ENCODE assay signal across 1 cellular context in genomic region chr19:43534811-43535761, GRCh38.
TF ChIP-seq lines count a peak whose summit lies in the region.

No MANE protein-coding gene starts in this region.

TF ChIP-seq in K562, 482 proteins besides CTCF, POLR2A, EP300 and RAD21:
- peak; percentile 65 for TF ChIP-seq ZBTB33 (CRISPR knock-in tag; IDR thresholded peaks at IDR 0.05)
- peak in 1 of 3 experiments; percentile 11 for TF ChIP-seq YY1 (IDR thresholded peaks at IDR 0.05; ENCODE audit: borderline replicate concordance in 1 of 3, control insufficient read depth in 1 of 3, extremely low read depth in 1 of 3, insufficient read depth in 3 of 3, insufficient read length in 1 of 3, insufficient replicate concordance in 2 of 3, low read depth in 1 of 3, low read length in 2 of 3)
- peak; percentile 49; the same call in 1 of the 2 replicates for TF ChIP-seq SMC3 (conservative IDR thresholded peaks at IDR 0.05; ENCODE audit: insufficient read depth, low read depth, low read length)
- peak; percentile 81 for TF ChIP-seq HNRNPL (IDR thresholded peaks at IDR 0.05; ENCODE audit: low read depth, low read length)
- no peak for TF ChIP-seq FOXK1 (CRISPR knock-in tag; IDR thresholded peaks at IDR 0.05; ENCODE audit: borderline replicate concordance)
